Comparison of ENCODE assay signal across 8 cellular contexts in genomic region chr6:7243188-7243942, GRCh38.
DNase-seq lines count a peak whose midpoint lies in the region; ATAC-seq, FAIRE-seq and TF ChIP-seq lines count a peak whose summit lies in the region.

No MANE protein-coding gene starts in this region.

- H3K27ac Mint-ChIP-seq in astrocyte (ENCODE audit: unreplicated experiment), result peak overlapping the region; percentile 94

- H3K79me2 ChIP-seq in KMS-11 (ENCODE audit: insufficient read depth, low read depth) (no peaks in the 10 kb centered on the region), astrocyte (ENCODE audit: insufficient read depth, low read length) (peaks cover 9% of the 10 kb centered on the region)

- TF ChIP-seq CTCF in KMS-11 (conservative IDR thresholded peaks at IDR 0.05; ENCODE audit: low read depth, low read length) (peak; percentile 92), astrocyte (IDR thresholded peaks at IDR 0.05; ENCODE audit: insufficient read depth, low read depth, low read length) (peak; percentile 93), gastrocnemius medialis (IDR thresholded peaks at IDR 0.05 in 4 of 5, conservative IDR thresholded peaks at IDR 0.05 in 1 of 5) (peak; percentile 85 to 94 (median 93))

- peaks cover 42% of the 10 kb centered on the region for H3K4me1 ChIP-seq in KMS-11 (ENCODE audit: low read depth, poor library complexity, severe bottlenecking)
- peaks cover 17% of the 10 kb centered on the region for H3K4me1 ChIP-seq in astrocyte (ENCODE audit: insufficient read depth, low read length)
- H3K4me1 ChIP-seq in right cardiac atrium (ENCODE audit: control insufficient read depth, insufficient read depth, low read length), result no peaks in the 10 kb centered on the region
- H3K4me1 ChIP-seq in gastrocnemius medialis, result peaks cover 17 to 18% of the 10 kb centered on the region in 2 donors

- H3K4me3 ChIP-seq in KMS-11 (IDR thresholded peaks at IDR 0.05; ENCODE audit: insufficient read depth, low read depth, low read length) (no peak overlapping the region), astrocyte (ENCODE audit: insufficient read depth, low read depth, low read length) (no peak overlapping the region), right cardiac atrium (ENCODE audit: low read length) (no peak overlapping the region), gastrocnemius medialis (no peak overlapping the region)

- no peak for TF ChIP-seq POLR2A in gastrocnemius medialis (IDR thresholded peaks at IDR 0.05)

- peak; percentile 81 for FAIRE-seq in astrocyte (lab: Jason Lieb, UNC)

- peak overlapping the region; percentile 50 for H3K4me3 Mint-ChIP-seq in astrocyte (ENCODE audit: unreplicated experiment)

- H3K4me2 ChIP-seq in KMS-11 (peak overlapping the region; percentile 39; the same call in 1 of the 2 replicates), astrocyte (ENCODE audit: low read length) (peak overlapping the region; percentile 41)

- peak; percentile 45 for DNase-seq in stimulated activated CD4-positive, alpha-beta T cell treated with anti-CD3 and anti-CD28 coated beads, Interleukin-15, amount 100 ng/mL, for 24 hours
- no peak for DNase-seq in stimulated activated CD4-positive, alpha-beta T cell treated with anti-CD3 and anti-CD28 coated beads, Interleukin-4, amount 100 ng/mL, for 1 hour
- DNase-seq in RPMI7951 (ENCODE audit: low read depth) (peak; percentile 58), astrocyte (ENCODE audit: low read depth) (peak; percentile 33), right cardiac atrium (no peak), gastrocnemius medialis (peak in 1 of 2 donors; percentile 41)

- H4K20me1 ChIP-seq in KMS-11 (ENCODE audit: insufficient read depth), result no peaks in the 10 kb centered on the region
- H4K20me1 ChIP-seq in astrocyte (ENCODE audit: insufficient read depth, low read length), result peaks cover 32% of the 10 kb centered on the region

- H3K27me3 ChIP-seq in KMS-11 (ENCODE audit: insufficient read depth, low read depth) (no peaks in the 10 kb centered on the region), astrocyte (ENCODE audit: insufficient read depth, low read length) (no peaks in the 10 kb centered on the region), right cardiac atrium (ENCODE audit: control insufficient read depth, insufficient read depth) (no peaks in the 10 kb centered on the region), gastrocnemius medialis (no peaks in the 10 kb centered on the region)

- no peak overlapping the region for H3K9ac ChIP-seq in KMS-11
- H3K9ac ChIP-seq in astrocyte (ENCODE audit: low read length), result no peak overlapping the region

- H2AFZ ChIP-seq in KMS-11 (ENCODE audit: low read depth) (no peak overlapping the region), astrocyte (ENCODE audit: low read depth, low read length) (no peak overlapping the region)

- no peak overlapping the region for H3K27ac ChIP-seq in KMS-11
- H3K27ac ChIP-seq in astrocyte (ENCODE audit: low read depth, low read length), result no peak overlapping the region
- no peak overlapping the region for H3K27ac ChIP-seq in right cardiac atrium (ENCODE audit: low read length)
- peak overlapping the region; percentile 1 to 60 (median 53) for H3K27ac ChIP-seq in gastrocnemius medialis

- no peaks in the 10 kb centered on the region for H3K9me3 Mint-ChIP-seq in astrocyte (ENCODE audit: unreplicated experiment)

- H3K9me3 ChIP-seq in astrocyte (ENCODE audit: insufficient read depth, low read depth, low read length) (no peaks in the 10 kb centered on the region), right cardiac atrium (ENCODE audit: control insufficient read depth, low read length) (no peaks in the 10 kb centered on the region), gastrocnemius medialis (no peaks in the 10 kb centered on the region)

- WGBS in right cardiac atrium, result 6% methylated on average over 7 of the region's 7 CpGs

- H3K36me3 Mint-ChIP-seq in astrocyte (ENCODE audit: low read depth, unreplicated experiment), result peaks cover 25% of the 10 kb centered on the region

- H3K4me1 Mint-ChIP-seq in astrocyte (ENCODE audit: low read depth, unreplicated experiment), result peaks cover 21% of the 10 kb centered on the region

- in situ Hi-C loops in gastrocnemius medialis (cut with MboI; ENCODE audit: low sequenced_read_pairs in 4 of 4), result loop anchor here (5.0 to 25.0 kb wide), 7 partner anchors 306 to 566 kb away; no protein-coding TSS in a partner anchor

- intact Hi-C loops in right cardiac atrium (cut with DNase I), result loop anchor here (5.0 to 10.0 kb wide), 4 partner anchors 129 to 566 kb away; no protein-coding TSS in a partner anchor
- intact Hi-C loops in gastrocnemius medialis (cut with DNase I; ENCODE audit: low total_unique reads), result loop anchor here (1.0 kb wide), 3 partner anchors 134 to 567 kb away; no protein-coding TSS in a partner anchor

- ATAC-seq in right cardiac atrium (peak; percentile 40 to 65), gastrocnemius medialis (peak; percentile 67 to 72), HG03139 (IDR thresholded peaks at IDR 0.05; ENCODE audit: unreplicated experiment) (no peak)

- H3K27me3 Mint-ChIP-seq in astrocyte (ENCODE audit: low read depth, unreplicated experiment), result no peaks in the 10 kb centered on the region

- H3K36me3 ChIP-seq in KMS-11 (ENCODE audit: insufficient read depth) (no peaks in the 10 kb centered on the region), astrocyte (ENCODE audit: insufficient read depth, low read length) (peaks cover 12% of the 10 kb centered on the region), gastrocnemius medialis (peaks cover 0 to 28% of the 10 kb centered on the region in 2 donors)

Comparison
In these comparisons a context has a peak if more than half of its experiments do, and no peak if none do; other contexts are left out.
1. DNase-seq: peak in stimulated activated CD4-positive, alpha-beta T cell treated with anti-CD3 and anti-CD28 coated beads, Interleukin-15, amount 100 ng/mL, for 24 hours (single experiment), RPMI7951 (single experiment) and astrocyte (single experiment); none in stimulated activated CD4-positive, alpha-beta T cell treated with anti-CD3 and anti-CD28 coated beads, Interleukin-4, amount 100 ng/mL, for 1 hour (single experiment) and right cardiac atrium (0 of 3).
2. H3K27ac ChIP-seq: peak in gastrocnemius medialis (4 of 4); none in KMS-11 (single experiment), astrocyte (single experiment) and right cardiac atrium (single experiment).
3. Peak in every context shown above with its lines, with median percentiles within 50 percentile points of each other: CTCF ChIP-seq.